ENCODE assay signal across 8 cellular contexts in the genomic region with DNA sequence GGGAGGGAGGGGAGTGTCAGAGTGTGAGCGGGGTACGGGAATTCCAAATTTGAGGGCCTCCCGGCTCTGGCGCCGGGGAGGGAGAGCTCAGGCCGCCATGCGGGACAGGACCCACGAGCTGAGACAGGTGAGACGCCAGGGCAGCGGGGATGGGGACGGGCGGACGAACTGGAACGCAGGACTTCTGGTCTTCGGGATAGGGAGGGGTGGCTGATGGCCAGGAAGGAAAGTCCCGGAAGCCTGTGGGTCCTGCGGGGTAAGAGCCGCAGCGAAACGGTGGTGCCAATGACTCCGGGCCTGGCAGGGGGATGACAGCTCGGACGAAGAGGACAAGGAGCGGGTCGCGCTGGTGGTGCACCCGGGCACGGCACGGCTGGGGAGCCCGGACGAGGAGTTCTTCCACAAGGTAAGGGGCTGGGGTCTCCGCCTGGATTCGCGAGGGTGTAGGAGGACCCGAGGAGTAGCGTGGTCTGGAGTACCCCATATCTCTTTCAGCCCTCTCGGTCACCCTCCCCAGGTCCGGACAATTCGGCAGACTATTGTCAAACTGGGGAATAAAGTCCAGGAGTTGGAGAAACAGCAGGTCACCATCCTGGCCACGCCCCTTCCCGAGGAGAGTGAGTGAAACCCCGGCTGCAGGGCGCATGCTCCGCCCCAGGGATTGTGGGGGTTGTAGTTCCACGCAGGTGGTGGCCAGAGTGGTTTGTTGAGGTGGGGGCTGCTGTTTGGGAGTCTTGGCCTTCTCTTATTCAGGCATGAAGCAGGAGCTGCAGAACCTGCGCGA. TPM values are rescaled to one million over a fixed set of nuclear protein-coding genes. Genes with fewer than 3 reads are reported as not detected.
DNase-seq lines count a peak whose midpoint lies in the region; ATAC-seq and TF ChIP-seq lines count a peak whose summit lies in the region.

No MANE protein-coding gene starts in this region.

- peaks cover 12% of the 10 kb centered on the region for H3K79me2 ChIP-seq in DND-41 (ENCODE audit: insufficient read depth, low read length)

- H3K4me3 ChIP-seq in DND-41 (ENCODE audit: low read depth in 1 of 2, low read length in 2 of 2) = peak overlapping the region; percentile 78 to 83
- peak overlapping the region; percentile 79 for H3K4me3 ChIP-seq in neuron (ENCODE audit: low read length)
- peak overlapping the region; percentile 98 to 100 for H3K4me3 ChIP-seq in stomach smooth muscle (ENCODE audit: low read length in 2 of 2)

- peak; percentile 73 for ATAC-seq in DND-41 (ENCODE audit: insufficient read depth, low read depth)
- peak; percentile 37 for ATAC-seq in GM21825 (IDR thresholded peaks at IDR 0.05; ENCODE audit: unreplicated experiment)
- ATAC-seq in foreskin keratinocyte = peak; percentile 66

- H3K9ac ChIP-seq in DND-41 (ENCODE audit: low read depth, low read length) (peak overlapping the region; percentile 79), stomach smooth muscle (ENCODE audit: low read length in 2 of 2) (peak overlapping the region; percentile 86 to 95)

- H3K9me3 ChIP-seq in DND-41 (ENCODE audit: insufficient read depth, low read length, severe bottlenecking) (no peaks in the 10 kb centered on the region), neuron (ENCODE audit: low read length) (no peaks in the 10 kb centered on the region), stomach smooth muscle (ENCODE audit: control insufficient read depth in 2 of 2, low read length in 2 of 2) (no peaks in the 10 kb centered on the region)

- peak overlapping the region; percentile 89 for H2AFZ ChIP-seq in DND-41 (ENCODE audit: low read depth, low read length)
- peak overlapping the region; percentile 82 for H2AFZ ChIP-seq in neuron (ENCODE audit: low read depth, low read length)

- DNase-seq in DND-41 (peak; percentile 86), LoVo (ENCODE audit: low spot score) (peak; percentile 86), SHP77 (lab: John Stamatoyannopoulos, UW) (peak; percentile 84 to 90), activated gamma-delta T cell treated with Interleukin-2 at 50 U/mL for 16 hours (peak; percentile 84), foreskin keratinocyte (peak in 1 of 2 donors; percentile 65)

- no peaks in the 10 kb centered on the region for H4K20me1 ChIP-seq in DND-41 (ENCODE audit: insufficient read depth, low read length)

- peak overlapping the region; percentile 84 for H3K4me2 ChIP-seq in DND-41 (ENCODE audit: insufficient read depth, low read length)

- H3K4me1 ChIP-seq in DND-41 (ENCODE audit: insufficient read depth, low read length) = peaks cover 23% of the 10 kb centered on the region
- H3K4me1 ChIP-seq in foreskin keratinocyte = no peaks in the 10 kb centered on the region
- H3K4me1 ChIP-seq in neuron (ENCODE audit: insufficient read depth, low read length) = peaks cover 6% of the 10 kb centered on the region
- peaks cover 15% of the 10 kb centered on the region for H3K4me1 ChIP-seq in stomach smooth muscle (ENCODE audit: control insufficient read depth, insufficient read depth, low read length)

- TF ChIP-seq CTCF in DND-41 (IDR thresholded peaks at IDR 0.05; ENCODE audit: borderline replicate concordance, extremely low read depth, low read length, poor library complexity, severe bottlenecking) (no peak), foreskin keratinocyte (conservative IDR thresholded peaks at IDR 0.05) (no peak)

- H3K36me3 ChIP-seq in DND-41 (ENCODE audit: insufficient read depth, low read length) = peaks cover 18% of the 10 kb centered on the region
- peaks cover 3% of the 10 kb centered on the region for H3K36me3 ChIP-seq in neuron (ENCODE audit: insufficient read depth, low read length)
- peaks cover 15 to 19% of the 10 kb centered on the region in 2 donors for H3K36me3 ChIP-seq in stomach smooth muscle (ENCODE audit: control insufficient read depth in 2 of 2, insufficient read depth in 2 of 2, low read length in 2 of 2)

- no peaks in the 10 kb centered on the region for H3K27me3 ChIP-seq in DND-41 (ENCODE audit: insufficient read depth, low read length, poor library complexity)
- H3K27me3 ChIP-seq in foreskin keratinocyte = no peaks in the 10 kb centered on the region
- no peaks in the 10 kb centered on the region for H3K27me3 ChIP-seq in neuron (ENCODE audit: insufficient read depth, low read length)
- H3K27me3 ChIP-seq in stomach smooth muscle (ENCODE audit: control insufficient read depth in 1 of 2, insufficient read depth in 2 of 2, low read length in 2 of 2) = no peaks in the 10 kb centered on the region

- H3K27ac ChIP-seq in DND-41 (ENCODE audit: low read length) (peak overlapping the region; percentile 89), foreskin keratinocyte (peak overlapping the region; percentile 72), stomach smooth muscle (ENCODE audit: low read length) (peak overlapping the region; percentile 91)

RNA-seq across cellular contexts. Expression of a gene that starts 0.5 kb away (rescaled TPM):
- 38.7 TPM in 2 replicates for total RNA-seq in foreskin keratinocyte
- 59.7 and 61.2 TPM in 2 replicates for polyA plus RNA-seq in foreskin keratinocyte

RNA-seq across cellular contexts. Expression of a gene that starts 23.5 kb away (rescaled TPM):
- total RNA-seq in foreskin keratinocyte = 0.39 and 0.61 TPM in 2 replicates
- polyA plus RNA-seq in foreskin keratinocyte = 0.27 and 0.29 TPM in 2 replicates

RNA-seq across cellular contexts. Expression of a gene that starts 40.1 kb away (rescaled TPM):
- 11.9 and 12.6 TPM in 2 replicates for total RNA-seq in foreskin keratinocyte
- 10.9 and 11.9 TPM in 2 replicates for polyA plus RNA-seq in foreskin keratinocyte

RNA-seq across cellular contexts. Expression of a gene that starts 40.3 kb away (rescaled TPM):
- total RNA-seq in foreskin keratinocyte = 11.0 and 12.2 TPM in 2 replicates
- 2.5 TPM in 2 replicates for polyA plus RNA-seq in foreskin keratinocyte

RNA-seq across cellular contexts. Expression of a gene that starts 48.9 kb away (rescaled TPM):
- total RNA-seq in foreskin keratinocyte = 3.0 and 3.1 TPM in 2 replicates
- 2.9 and 3.0 TPM in 2 replicates for polyA plus RNA-seq in foreskin keratinocyte
